In genomic region chr13:26021516-26021915, GRCh38 we compare ENCODE assay signal across 21 cellular contexts. TPM values are rescaled to one million over a fixed set of nuclear protein-coding genes. Genes with fewer than 3 reads are reported as not detected.
DNase-seq lines count a peak whose midpoint lies in the region; TF ChIP-seq lines count a peak whose summit lies in the region.
"Had no signal": no experiment of that assay in that cellular context is flagged by ENCODE, and none has a peak within 500 bp of the region (broad histone marks: within the 10 kb centered on the region; RNA-seq: fewer than 3 reads in every experiment).

No MANE protein-coding gene starts in this region.

- H3K27ac Mint-ChIP-seq in activated T-cell treated with anti-CD3 and anti-CD28 coated beads, Interleukin-2, amount 50 U/mL, for 24 hours: no peak overlapping the region
- H3K27ac Mint-ChIP-seq: activated CD8-positive, alpha-beta T cell treated with anti-CD3 and anti-CD28 coated beads, Interleukin-2, amount 10 ng/mL, durations not matched to agents 7 days and 5 days; activated naive CD8-positive, alpha-beta T cell treated with anti-CD3 and anti-CD28 coated beads, Interleukin-2, amount 10 ng/mL, durations not matched to agents 7 days and 5 days; CD14-positive monocyte; stimulated activated naive CD8-positive, alpha-beta T cell treated with anti-CD3 and anti-CD28 coated beads, Interleukin-15, amount 100 ng/mL, for 72 hours; WTC11 had no signal

- H3K4me3 ChIP-seq in PC-9 (no peak overlapping the region), trophoblast cell (ENCODE audit: low read depth, low read length) (no peak overlapping the region)
- H3K4me3 ChIP-seq: HAP-1, pancreas had no signal

- no peak overlapping the region for H2BK120ac ChIP-seq in trophoblast cell (ENCODE audit: insufficient read depth, low read length, poor library complexity)

- no peak overlapping the region for H3K14ac ChIP-seq in trophoblast cell (ENCODE audit: low read length)

- H2AK5ac ChIP-seq in trophoblast cell (ENCODE audit: low read length): no peak overlapping the region

- peaks cover 5% of the 10 kb centered on the region for H3K79me1 ChIP-seq in trophoblast cell (ENCODE audit: low read length)

- TF ChIP-seq CTCF in PC-9 (conservative IDR thresholded peaks at IDR 0.05): no peak

- H2BK12ac ChIP-seq in trophoblast cell (ENCODE audit: low read length): no peak overlapping the region

- H3F3A ChIP-seq in PC-9 (ENCODE audit: insufficient read depth, low read depth): peaks cover 9% of the 10 kb centered on the region; the same call in 1 of the 2 replicates

- no peaks in the 10 kb centered on the region for H3K9me3 ChIP-seq in PC-9 (ENCODE audit: insufficient read depth, low read depth)
- H3K9me3 ChIP-seq in trophoblast cell (ENCODE audit: insufficient read depth, low read depth, low read length): no peaks in the 10 kb centered on the region
- H3K9me3 ChIP-seq: HAP-1, pancreas had no signal

- peaks cover 8% of the 10 kb centered on the region; the same call in 1 of the 2 replicates for H3K4me1 ChIP-seq in PC-9 (replicated peaks; ENCODE audit: insufficient read depth)
- H3K4me1 ChIP-seq in trophoblast cell (ENCODE audit: control insufficient read depth in 1 of 2, insufficient read depth in 2 of 2, low read length in 2 of 2): peaks cover 21 to 33% of the 10 kb centered on the region in 2 experiments

- DNase-seq in Caki2 (ENCODE audit: low read depth) (peak; percentile 31), PC-9 (peak in 1 of 2 experiments; percentile 80), epithelial cell of prostate (ENCODE audit: low read depth, low spot score) (peak; percentile 22), trophoblast cell (peak; percentile 96 to 99), activated gamma-delta T cell treated with Interleukin-2 at 50 U/mL for 16 hours (no peak), foreskin melanocyte (no peak)
- DNase-seq in activated T-cell treated with anti-CD3 and anti-CD28 coated beads, Interleukin-2, amount 50 U/mL, for 24 hours: no peak
- no peak for DNase-seq in effector CD8-positive, alpha-beta T cell (lab: John Stamatoyannopoulos, UW)
- DNase-seq: activated CD8-positive, alpha-beta T cell treated with anti-CD3 and anti-CD28 coated beads, Interleukin-2, amount 10 ng/mL, durations not matched to agents 7 days and 5 days; activated naive CD8-positive, alpha-beta T cell treated with anti-CD3 and anti-CD28 coated beads, Interleukin-2, amount 10 ng/mL, durations not matched to agents 7 days and 5 days; brain microvascular endothelial cell; DMS79 treated with DMSO at 0.1 percent for 48 hours; naive thymus-derived CD4-positive, alpha-beta T cell; NCI-H1417; NCI-H526; pancreas; stimulated activated CD4-positive, alpha-beta T cell treated with anti-CD3 and anti-CD28 coated beads, Interleukin-2, amount 100 ng/mL, for 48 hours; stimulated activated naive CD8-positive, alpha-beta T cell treated with anti-CD3 and anti-CD28 coated beads, Interleukin-15, amount 100 ng/mL, for 72 hours had no signal

- BruUV-seq in PC-9 (replicated peaks; lab: Mats Ljungman, UMichigan): no TSS peak

- H3K27me3 Mint-ChIP-seq in activated T-cell treated with anti-CD3 and anti-CD28 coated beads, Interleukin-2, amount 50 U/mL, for 24 hours: no peaks in the 10 kb centered on the region
- H3K27me3 Mint-ChIP-seq: stimulated activated naive CD8-positive, alpha-beta T cell treated with anti-CD3 and anti-CD28 coated beads, Interleukin-15, amount 100 ng/mL, for 72 hours had no signal

- no peak overlapping the region for H2BK5ac ChIP-seq in trophoblast cell (ENCODE audit: low read depth, low read length, poor library complexity)

- H3K18ac ChIP-seq in trophoblast cell (ENCODE audit: low read length): no peak overlapping the region

- peaks cover 20% of the 10 kb centered on the region for H3K36me3 Mint-ChIP-seq in activated T-cell treated with anti-CD3 and anti-CD28 coated beads, Interleukin-2, amount 50 U/mL, for 24 hours (ENCODE audit: low read depth)
- H3K36me3 Mint-ChIP-seq: CD14-positive monocyte, WTC11 had no signal

- H3K27ac ChIP-seq in PC-9 (0 out of 2 replicates have a peak overlapping the region, but pooled peaks have one; percentile 37), epithelial cell of prostate (peak overlapping the region; percentile 70), trophoblast cell (ENCODE audit: low read depth, low read length) (no peak overlapping the region)

- H4K91ac ChIP-seq in trophoblast cell (ENCODE audit: low read depth, low read length): no peak overlapping the region

- POLR2A ChIA-PET in PC-9 (lab: Charles Lee; ENCODE audit: unreplicated experiment): no interaction called here

- H2AFZ ChIP-seq in PC-9 (no peak overlapping the region), trophoblast cell (ENCODE audit: insufficient read depth, low read length, poor library complexity) (no peak overlapping the region)

- H3K4me1 Mint-ChIP-seq in activated T-cell treated with anti-CD3 and anti-CD28 coated beads, Interleukin-2, amount 50 U/mL, for 24 hours (ENCODE audit: low read depth): peaks cover 16% of the 10 kb centered on the region
- H3K4me1 Mint-ChIP-seq: CD14-positive monocyte had no signal

- in situ Hi-C loops in Caki2 (cut with HindIII; ENCODE audit: low pct_unique_long_range_greater_than_20kb, low sequenced_read_pairs): no loop called here

- no peaks in the 10 kb centered on the region for H3K36me3 ChIP-seq in PC-9 (ENCODE audit: low read depth)
- H3K36me3 ChIP-seq in trophoblast cell (ENCODE audit: control insufficient read depth in 1 of 2, insufficient read depth in 2 of 2, low read length in 2 of 2): no peaks in the 10 kb centered on the region
- H3K36me3 ChIP-seq: brain microvascular endothelial cell, HAP-1, pancreas had no signal

- H3K79me2 ChIP-seq in PC-9 (ENCODE audit: low read depth) (no peaks in the 10 kb centered on the region), trophoblast cell (ENCODE audit: control insufficient read depth, insufficient read depth, low read length, poor library complexity) (no peaks in the 10 kb centered on the region)

- no peak overlapping the region for H3K4ac ChIP-seq in trophoblast cell (ENCODE audit: low read depth, low read length)

- CTCF ChIA-PET in PC-9 (lab: Charles Lee): no interaction called here

- H3K4me2 ChIP-seq in PC-9: 0 out of 2 replicates have a peak overlapping the region, but pooled peaks have one; percentile 10
- H3K4me2 ChIP-seq in trophoblast cell (ENCODE audit: low read length): no peak overlapping the region

- H3K9me3 Mint-ChIP-seq in activated T-cell treated with anti-CD3 and anti-CD28 coated beads, Interleukin-2, amount 50 U/mL, for 24 hours: no peaks in the 10 kb centered on the region
- H3K9me3 Mint-ChIP-seq: CD14-positive monocyte, WTC11 had no signal

- no peak overlapping the region for H4K8ac ChIP-seq in trophoblast cell (ENCODE audit: low read depth, low read length)

- no peak overlapping the region for H3K23ac ChIP-seq in trophoblast cell (ENCODE audit: low read length)

- H3K9ac ChIP-seq in trophoblast cell (ENCODE audit: low read length): no peak overlapping the region

- H3K9me2 ChIP-seq in PC-9 (ENCODE audit: insufficient read depth): no peaks in the 10 kb centered on the region; the same call in 1 of the 2 replicates

- H3K27me3 ChIP-seq in PC-9 (ENCODE audit: insufficient read depth, low read depth) (peaks cover 77% of the 10 kb centered on the region), trophoblast cell (ENCODE audit: insufficient read depth, low read length) (no peaks in the 10 kb centered on the region)
- H3K27me3 ChIP-seq: brain microvascular endothelial cell, pancreas had no signal

- no peaks in the 10 kb centered on the region for H4K20me1 ChIP-seq in PC-9 (ENCODE audit: insufficient read depth)

- WGBS in trophoblast cell (ENCODE audit: extremely low coverage, insufficient coverage, insufficient read length): no CpG with 5 or more reads among the region's 2 CpGs

- intact Hi-C loops in PC-9 (cut with micrococcal nuclease; ENCODE audit: unreplicated experiment): no loop called here

- no peak overlapping the region for H3K4me3 Mint-ChIP-seq in activated T-cell treated with anti-CD3 and anti-CD28 coated beads, Interleukin-2, amount 50 U/mL, for 24 hours
- H3K4me3 Mint-ChIP-seq: activated CD8-positive, alpha-beta T cell treated with anti-CD3 and anti-CD28 coated beads, Interleukin-2, amount 10 ng/mL, durations not matched to agents 7 days and 5 days; activated naive CD8-positive, alpha-beta T cell treated with anti-CD3 and anti-CD28 coated beads, Interleukin-2, amount 10 ng/mL, durations not matched to agents 7 days and 5 days; CD14-positive monocyte; naive thymus-derived CD4-positive, alpha-beta T cell; stimulated activated naive CD8-positive, alpha-beta T cell treated with anti-CD3 and anti-CD28 coated beads, Interleukin-15, amount 100 ng/mL, for 72 hours; WTC11 had no signal

- no peak overlapping the region for H4K12ac ChIP-seq in trophoblast cell (ENCODE audit: low read depth, low read length)

RNA-seq across cellular contexts. Expression of gene SHISA2, which starts 30.3 kb away (rescaled TPM):
- total RNA-seq in Caki2 (2014; rRNA removed; shearing (Covaris generic); ENCODE audit: low replicate concordance): 127 and 148 TPM in 2 replicates
- not detected in 2 replicates for total RNA-seq in PC-9 (2021)
- polyA plus RNA-seq in trophoblast cell (2013): 0.64 and 0.70 TPM in 2 replicates
- polyA plus RNA-seq: CD14-positive monocyte had no signal

Comparison
In these comparisons a context has a peak if more than half of its experiments do, and no peak if none do; other contexts are left out.
1. DNase-seq: peak in Caki2 (single experiment), epithelial cell of prostate (single experiment) and trophoblast cell (2 of 2); none in activated gamma-delta T cell treated with Interleukin-2 at 50 U/mL for 16 hours (single experiment), foreskin melanocyte (single experiment), activated T-cell treated with anti-CD3 and anti-CD28 coated beads, Interleukin-2, amount 50 U/mL, for 24 hours (single experiment) and effector CD8-positive, alpha-beta T cell (single experiment).
2. RNA of gene SHISA2, which starts 30.3 kb away (total RNA-seq): 127 to 148 TPM in Caki2; not detected in PC-9; every median in the first group is over 100 times any median in the second.